In genomic region chr13:46552302-46552680, GRCh38 we compare ENCODE assay signal across 8 cellular contexts. TPM values are rescaled to one million over a fixed set of nuclear protein-coding genes. Genes with fewer than 3 reads are reported as not detected.
DNase-seq lines count a peak whose midpoint lies in the region; ATAC-seq, FAIRE-seq and TF ChIP-seq lines count a peak whose summit lies in the region.

No MANE protein-coding gene starts in this region.

- 62% methylated on average over 12 of the region's 12 CpGs; no CpG with 5 or more reads in 1 of the 2 experiments for WGBS in H1 (ENCODE audit: extremely low coverage in 1 of 2, insufficient coverage in 1 of 2, insufficient read length in 1 of 2, insufficient replicate concordance in 2 of 2, low coverage in 1 of 2, low lambda C conversion rate in 2 of 2, missing lambda C conversion rate in 1 of 2), 2 experiments

- H3K27me3 ChIP-seq in CD8-positive, alpha-beta T cell (ENCODE audit: insufficient read depth, low read length): no peaks in the 10 kb centered on the region
- H3K27me3 ChIP-seq in H1 (replicated peaks in 1 of 4; ENCODE audit: control insufficient read depth in 3 of 4, extremely low read depth in 1 of 4, insufficient read depth in 3 of 4, low read length in 3 of 4): peaks cover 0 to 22% (median 7%) of the 10 kb centered on the region in 4 experiments; a peak in 4 of 7 replicates

- no peak overlapping the region for H2BK15ac ChIP-seq in H1 (ENCODE audit: low read length)

- H3K4me3 Mint-ChIP-seq in CD8-positive, alpha-beta T cell: peak overlapping the region; percentile 93
- peak overlapping the region; percentile 96 for H3K4me3 Mint-ChIP-seq in neural crest cell

- no peak for TF ChIP-seq RAD21 in H1 (IDR thresholded peaks at IDR 0.05 in 1 of 2, conservative IDR thresholded peaks at IDR 0.05 in 1 of 2; ENCODE audit: low read depth in 2 of 2, low read length in 2 of 2)

- FAIRE-seq in H1 (lab: Jason Lieb, UNC): no peak

- no peaks in the 10 kb centered on the region for H3K36me3 ChIP-seq in CD8-positive, alpha-beta T cell (ENCODE audit: insufficient read depth, low read length)
- no peaks in the 10 kb centered on the region for H3K36me3 ChIP-seq in H1 (ENCODE audit: control insufficient read depth in 2 of 4, insufficient read depth in 4 of 4, low read length in 3 of 4)

- H4K91ac ChIP-seq in H1 (replicated peaks; ENCODE audit: insufficient read length, low read length): no peak overlapping the region

- no peak overlapping the region for H3K56ac ChIP-seq in H1 (replicated peaks; ENCODE audit: insufficient read length, low read depth, low read length)

- no peaks in the 10 kb centered on the region for H3K9me3 ChIP-seq in CD8-positive, alpha-beta T cell (ENCODE audit: low read length)
- no peaks in the 10 kb centered on the region for H3K9me3 ChIP-seq in H1 (ENCODE audit: insufficient read depth in 2 of 2, low read depth in 1 of 2, low read length in 1 of 2)

- peaks cover 6% of the 10 kb centered on the region for H3K36me3 Mint-ChIP-seq in CD8-positive, alpha-beta T cell
- H3K36me3 Mint-ChIP-seq in neural crest cell (ENCODE audit: low read depth): no peaks in the 10 kb centered on the region

- H3K27ac Mint-ChIP-seq in CD8-positive, alpha-beta T cell: peak overlapping the region; percentile 88
- peak overlapping the region; percentile 98 for H3K27ac Mint-ChIP-seq in neural crest cell (ENCODE audit: unreplicated experiment)

- no peak overlapping the region for H3K4ac ChIP-seq in H1 (replicated peaks; ENCODE audit: insufficient read length, low read depth, low read length)

- no peak overlapping the region for H2BK120ac ChIP-seq in H1 (replicated peaks; ENCODE audit: low read depth, low read length)

- H2BK5ac ChIP-seq in H1 (ENCODE audit: low read depth, low read length): no peak overlapping the region

- POLR2A ChIA-PET in CD8-positive, alpha-beta T cell (lab: Charles Lee): interaction anchor here (0.9 to 1.3 kb wide), 4 partner anchors 117 to 244 kb away, joined by 3 to 4 read pairs (median 3); no protein-coding TSS in a partner anchor
- POLR2A ChIA-PET in H1 (lab: Charles Lee; ENCODE audit: partially characterized antibody): interaction anchor here (1.2 to 1.5 kb wide), 3 partner anchors 8 to 162 kb away, joined by 4 read pairs; no protein-coding TSS in a partner anchor

- no peak overlapping the region; the same call in none of the 2 replicates for H3K18ac ChIP-seq in H1 (ENCODE audit: extremely low read depth, low read length)

- H3K4me3 ChIP-seq in CD8-positive, alpha-beta T cell (ENCODE audit: low read depth, low read length): peak overlapping the region; percentile 74
- H3K4me3 ChIP-seq in H1 (ENCODE audit: extremely low read depth in 1 of 4, insufficient read depth in 2 of 4, low read depth in 3 of 4, low read length in 4 of 4): peak overlapping the region; percentile 70 to 94 (median 78)

- peaks cover 0 to 32% of the 10 kb centered on the region in 2 experiments; a peak in 3 of 4 replicates for H3K79me2 ChIP-seq in H1 (ENCODE audit: control insufficient read depth in 1 of 2, insufficient read depth in 2 of 2, low read length in 2 of 2)

- TF ChIP-seq CTCF in CD8-positive, alpha-beta T cell (IDR thresholded peaks at IDR 0.05): no peak
- TF ChIP-seq CTCF in H1 (IDR thresholded peaks at IDR 0.05; ENCODE audit: control extremely low read depth in 1 of 3, insufficient read depth in 1 of 3, low read depth in 1 of 3, low read length in 3 of 3) (no peak), neural crest cell (conservative IDR thresholded peaks at IDR 0.05) (no peak)

- TF ChIP-seq POLR2A in H1 (IDR thresholded peaks at IDR 0.05; ENCODE audit: control extremely low read depth in 1 of 2, low read depth in 2 of 2, low read length in 2 of 2): no peak

- no peak for DNase-seq in CD8-positive, alpha-beta T cell
- DNase-seq in NCI-H69 (lab: John Stamatoyannopoulos, UW) (peak; percentile 54), H1 (ENCODE audit: low read depth in 1 of 2, low spot score in 2 of 2) (no peak), neural crest cell (ENCODE audit: low read depth, low spot score) (peak; percentile 12), mucosa of gallbladder (ENCODE audit: low spot score) (no peak), OCI-M2 (lab: John Stamatoyannopoulos, UW; ENCODE audit: unreplicated experiment) (no peak)
- DNase-seq in activated CD4-positive, CD25-positive, alpha-beta regulatory T cell (lab: John Stamatoyannopoulos, UW): no peak

- H3K4me1 ChIP-seq in CD8-positive, alpha-beta T cell (ENCODE audit: insufficient read depth, low read length): peaks cover 28% of the 10 kb centered on the region
- peaks cover 0 to 14% (median 2%) of the 10 kb centered on the region in 4 experiments; a peak in 4 of 7 replicates for H3K4me1 ChIP-seq in H1 (replicated peaks in 1 of 4; ENCODE audit: control insufficient read depth in 3 of 4, insufficient read depth in 4 of 4, low read length in 3 of 4)

- H3K79me1 ChIP-seq in H1 (ENCODE audit: low read depth, low read length): no peaks in the 10 kb centered on the region; the same call in 1 of the 2 replicates

- intact Hi-C loops in CD8-positive, alpha-beta T cell (cut with DNase I, micrococcal nuclease): loop anchor here (2.0 to 10.0 kb wide), 7 partner anchors 115 to 1637 kb away; partner anchors contain the start of genes LCP1 (in 2 of the 2), ESD (in 1 of the 2), NUDT15 (in 1 of the 2) and ZC3H13 (in 1 of the 2)

- H3K14ac ChIP-seq in H1 (ENCODE audit: insufficient read length): no peak overlapping the region

- no peak for TF ChIP-seq EP300 in H1 (IDR thresholded peaks at IDR 0.05; ENCODE audit: borderline replicate concordance in 1 of 2, low read depth in 2 of 2, low read length in 2 of 2)

- no peak overlapping the region for H4K8ac ChIP-seq in H1 (ENCODE audit: extremely low read depth, insufficient read depth, low read length)

- no peak overlapping the region for H4K5ac ChIP-seq in H1 (ENCODE audit: insufficient read length, low read depth, low read length)

- H2BK12ac ChIP-seq in H1 (ENCODE audit: low read depth, low read length): peak overlapping the region; percentile 60; the same call in 1 of the 2 replicates

- H2AFZ ChIP-seq in H1 (ENCODE audit: low read length): peak overlapping the region; percentile 79

- H3K27me3 Mint-ChIP-seq in CD8-positive, alpha-beta T cell (ENCODE audit: low read depth): peaks cover 3% of the 10 kb centered on the region
- H3K27me3 Mint-ChIP-seq in neural crest cell (ENCODE audit: low read depth): peaks cover 11% of the 10 kb centered on the region

- no peaks in the 10 kb centered on the region for H3K9me3 Mint-ChIP-seq in CD8-positive, alpha-beta T cell
- no peaks in the 10 kb centered on the region for H3K9me3 Mint-ChIP-seq in neural crest cell

- H3K4me1 Mint-ChIP-seq in CD8-positive, alpha-beta T cell (ENCODE audit: low read depth): peaks cover 46% of the 10 kb centered on the region
- H3K4me1 Mint-ChIP-seq in neural crest cell: peaks cover 41% of the 10 kb centered on the region

- ATAC-seq in CD8-positive, alpha-beta T cell: no peak
- no peak for ATAC-seq in HG03565 (IDR thresholded peaks at IDR 0.05; ENCODE audit: unreplicated experiment)

- H3K27ac ChIP-seq in CD8-positive, alpha-beta T cell (ENCODE audit: low read depth, low read length): peak overlapping the region; percentile 50
- H3K27ac ChIP-seq in H1 (ENCODE audit: low read depth, low read length): no peak overlapping the region

- CTCF ChIA-PET in CD8-positive, alpha-beta T cell (lab: Charles Lee): interaction anchor here (0.7 to 5.6 kb wide), 55 partner anchors 9 to 1443 kb away, joined by 3 to 94 read pairs (median 5); no protein-coding TSS in a partner anchor
- CTCF ChIA-PET in H1 (lab: Charles Lee; ENCODE audit: partially characterized antibody): interaction anchor here (0.6 to 2.8 kb wide), 43 partner anchors 8 to 761 kb away, joined by 3 to 64 read pairs (median 5); no protein-coding TSS in a partner anchor

- H2AK5ac ChIP-seq in H1 (ENCODE audit: low read depth, low read length): 0 out of 2 replicates have a peak overlapping the region, but pooled peaks have one; percentile 46

- H2BK20ac ChIP-seq in H1 (ENCODE audit: low read length): no peak overlapping the region

- H3K9ac ChIP-seq in H1 (replicated peaks in 1 of 4; ENCODE audit: extremely low read depth in 1 of 4, low read depth in 3 of 4, low read length in 3 of 4): peak overlapping the region in 1 of 4 experiments; percentile 67; a peak in 1 of 7 replicates

- peak overlapping the region; percentile 69 to 76 for H3K4me2 ChIP-seq in H1 (ENCODE audit: insufficient read depth in 1 of 2, low read depth in 2 of 2, low read length in 2 of 2)

- H3K23me2 ChIP-seq in H1 (ENCODE audit: low read depth, low read length): peaks cover 13% of the 10 kb centered on the region

- H4K20me1 ChIP-seq in H1 (replicated peaks in 1 of 2; ENCODE audit: control insufficient read depth in 1 of 2, insufficient read depth in 2 of 2, low read length in 2 of 2): no peaks in the 10 kb centered on the region

- no peak overlapping the region for H3K23ac ChIP-seq in H1 (ENCODE audit: insufficient read length)

TF ChIP-seq in H1, 55 proteins besides CTCF, POLR2A, EP300 and RAD21 (continues in another document):
- TF ChIP-seq POLR2AphosphoS5 (IDR thresholded peaks at IDR 0.05; ENCODE audit: low read depth, low read length): no peak
- no peak for TF ChIP-seq EGR1 (IDR thresholded peaks at IDR 0.05; ENCODE audit: borderline replicate concordance, low read depth, low read length)
- no peak for TF ChIP-seq JUND (IDR thresholded peaks at IDR 0.05; ENCODE audit: low read length)
- no peak for TF ChIP-seq RXRA (IDR thresholded peaks at IDR 0.05; ENCODE audit: insufficient read depth, low read depth, low read length)
- TF ChIP-seq TAF7 (optimal IDR thresholded peaks at IDR 0.05; ENCODE audit: borderline replicate concordance, low read depth, low read length): no peak
- TF ChIP-seq NRF1 (IDR thresholded peaks at IDR 0.05; ENCODE audit: low read depth, low read length): no peak
- no peak for TF ChIP-seq GTF2F1 (IDR thresholded peaks at IDR 0.05; ENCODE audit: borderline replicate concordance, low read depth, low read length)
- no peak for TF ChIP-seq PHF8 (conservative IDR thresholded peaks at IDR 0.05; ENCODE audit: low read depth, low read length)
- no peak for TF ChIP-seq SIN3A (conservative IDR thresholded peaks at IDR 0.05 in 1 of 2, IDR thresholded peaks at IDR 0.05 in 1 of 2; ENCODE audit: low read depth in 1 of 2, low read length in 2 of 2)

RNA-seq across cellular contexts. Expression of gene LRCH1, which starts 0.7 kb away (rescaled TPM):
- 10 to 100 TPM; 10.8 to 13.7 TPM for total RNA-seq in CD8-positive, alpha-beta T cell
- 10.1 and 10.9 TPM in 2 replicates for total RNA-seq in H1 (2021; fragmentation: NEBNext Ultra II Directional; extraction: Animal tissue kit (Norgen Biotek cat#: 25700))
- 2.3 and 3.0 TPM in 2 replicates for polyA plus RNA-seq in H1 (2011; rRNA removed)
- polyA plus RNA-seq in H1 (2011; cell fraction: cytosol; rRNA removed): 4.1 TPM
- polyA plus RNA-seq in H1 (2011; cell fraction: nucleus; rRNA removed): 4.2 TPM
- polyA plus RNA-seq in H1 (2012, experiment 1 of 2): 4.0 to 6.0 TPM (median 4.9 TPM) in 4 replicates
- polyA plus RNA-seq in H1 (2012, experiment 2 of 2): 0.55 TPM
- polyA plus RNA-seq in H1 (2013, experiment 1 of 2): 4.1 TPM
- polyA plus RNA-seq in H1 (2013, experiment 2 of 2): 4.2 TPM
- 11.2 and 15.0 TPM in 2 replicates for polyA minus RNA-seq in H1 (2011; rRNA and poly(A)+ RNA removed)
- 6.7 TPM for polyA minus RNA-seq in H1 (2011; cell fraction: cytosol; rRNA and poly(A)+ RNA removed)
- polyA minus RNA-seq in H1 (2011; cell fraction: nucleus; rRNA and poly(A)+ RNA removed): 24.6 TPM
- total RNA-seq in neural crest cell (15.4 and 15.8 TPM in 2 replicates), mucosa of gallbladder (35.6 TPM)

Comparison
In these comparisons a context has a peak if more than half of its experiments do, and no peak if none do; other contexts are left out.
1. DNase-seq: peak in NCI-H69 (single experiment) and neural crest cell (single experiment); none in CD8-positive, alpha-beta T cell (0 of 7), H1 (0 of 2), mucosa of gallbladder (single experiment), activated CD4-positive, CD25-positive, alpha-beta regulatory T cell (0 of 4) and OCI-M2 (single experiment).